In genomic region chr14:38900887-38901286, GRCh38 we compare ENCODE assay signal across 20 cellular contexts.
DNase-seq lines count a peak whose midpoint lies in the region; ATAC-seq and TF ChIP-seq lines count a peak whose summit lies in the region.
"Had no signal": no experiment of that assay in that cellular context is flagged by ENCODE, and none has a peak within 500 bp of the region (broad histone marks: within the 10 kb centered on the region; RNA-seq: fewer than 3 reads in every experiment).

No MANE protein-coding gene starts in this region.

- no peak overlapping the region for H3K4me2 ChIP-seq in osteoblast (ENCODE audit: insufficient read depth, low read length)
- H3K4me2 ChIP-seq: BLaER1, GM23338 had no signal

- TF ChIP-seq CTCF in A673 (conservative IDR thresholded peaks at IDR 0.05; ENCODE audit: low read depth, low read length), result no peak
- no peak for TF ChIP-seq CTCF in retinal pigment epithelial cell (conservative IDR thresholded peaks at IDR 0.05; ENCODE audit: low read depth, low read length)
- no peak for TF ChIP-seq CTCF in osteoblast (IDR thresholded peaks at IDR 0.05; ENCODE audit: extremely low read depth, low read depth, low read length)

- H3K79me2 ChIP-seq in osteoblast (ENCODE audit: insufficient read depth, low read length), result no peaks in the 10 kb centered on the region

- no peaks in the 10 kb centered on the region for H3K4me1 ChIP-seq in A673 (ENCODE audit: insufficient read depth, low read length, poor library complexity, severe bottlenecking)
- no peaks in the 10 kb centered on the region for H3K4me1 ChIP-seq in osteoblast (ENCODE audit: insufficient read depth, low read length)
- H3K4me1 ChIP-seq: BLaER1, Caco-2 had no signal

- H3K27me3 ChIP-seq in A673 (replicated peaks; ENCODE audit: insufficient read depth, low read depth, low read length, poor library complexity) (no peaks in the 10 kb centered on the region), osteoblast (ENCODE audit: insufficient read depth, low read length) (no peaks in the 10 kb centered on the region)
- H3K27me3 ChIP-seq: BLaER1 had no signal

- ATAC-seq in left lobe of liver (no peak), sciatic nerve (no peak)
- ATAC-seq: CD8-positive, alpha-beta T cell; GM12878; GM23338; HCT116 had no signal

- H3K9me3 ChIP-seq in A673 (ENCODE audit: low read depth, low read length, poor library complexity, severe bottlenecking) (no peaks in the 10 kb centered on the region), osteoblast (ENCODE audit: low read depth, low read length) (no peaks in the 10 kb centered on the region)
- H3K9me3 ChIP-seq: BLaER1, Caco-2 had no signal

- POLR2A ChIA-PET in A673 (lab: Charles Lee; ENCODE audit: low non-redundant PET), result no interaction called here

- no peak overlapping the region for H3K4me3 ChIP-seq in A673 (ENCODE audit: low read depth, low read length, poor library complexity, severe bottlenecking)
- H3K4me3 ChIP-seq in retinal pigment epithelial cell (ENCODE audit: low read length), result no peak overlapping the region
- no peak overlapping the region for H3K4me3 ChIP-seq in osteoblast (ENCODE audit: insufficient read depth, low read length)
- H3K4me3 ChIP-seq: BLaER1, GM12878, GM23338 had no signal

- intact Hi-C loops in A673 (cut with micrococcal nuclease; ENCODE audit: unreplicated experiment), result no loop called here
- intact Hi-C loops in sciatic nerve (cut with DNase I), result no loop called here

- no peak overlapping the region for H2AFZ ChIP-seq in osteoblast (ENCODE audit: low read length)
- H2AFZ ChIP-seq: GM23338 had no signal

- CTCF ChIA-PET in A673 (lab: Charles Lee), result no interaction called here

- no peaks in the 10 kb centered on the region for H4K20me1 ChIP-seq in osteoblast (ENCODE audit: insufficient read depth, low read length)
- H4K20me1 ChIP-seq: BLaER1 had no signal

- H3K27ac ChIP-seq in A673 (ENCODE audit: low read depth, low read length, poor library complexity, severe bottlenecking) (no peak overlapping the region), osteoblast (ENCODE audit: low read depth, low read length) (no peak overlapping the region)
- H3K27ac ChIP-seq: BLaER1, C4-2B had no signal

- no peaks in the 10 kb centered on the region for H3K36me3 ChIP-seq in A673 (ENCODE audit: insufficient read depth, low read length, poor library complexity, severe bottlenecking)
- no peaks in the 10 kb centered on the region for H3K36me3 ChIP-seq in osteoblast (ENCODE audit: insufficient read depth, low read length)
- H3K36me3 ChIP-seq: BLaER1 had no signal

- BruUV-seq in A673 (replicated peaks; lab: Mats Ljungman, UMichigan), result no TSS peak

- peak; percentile 2 for DNase-seq in A673 (ENCODE audit: low spot score)
- peak; percentile 71 for DNase-seq in NCI-H1417 treated with DMSO at 0.1 percent for 48 hours (lab: John Stamatoyannopoulos, UW)
- peak; percentile 42 for DNase-seq in RKO (ENCODE audit: low spot score)
- peak; percentile 4 for DNase-seq in retinal pigment epithelial cell (ENCODE audit: low read depth)
- DNase-seq in left lobe of liver (ENCODE audit: low spot score), result no peak
- no peak for DNase-seq in stimulated activated naive CD4-positive, alpha-beta T cell treated with Interleukin-2 at 50 U/mL for 16 hours (lab: John Stamatoyannopoulos, UW)
- DNase-seq in osteoblast (ENCODE audit: insufficient read length, low spot score, missing footprints), result no peak
- no peak for DNase-seq in sciatic nerve (ENCODE audit: low spot score)
- DNase-seq: 8988T; Caco-2; CD4-positive, CD25-positive, alpha-beta regulatory T cell; CD8-positive, alpha-beta T cell; DMS153; DND-41; H9 had no signal

Comparison
In these comparisons a context has a peak if more than half of its experiments do, and no peak if none do; other contexts are left out.
1. DNase-seq: peak in A673 (single experiment), NCI-H1417 treated with DMSO at 0.1 percent for 48 hours (single experiment), RKO (single experiment) and retinal pigment epithelial cell (single experiment); none in left lobe of liver (single experiment), stimulated activated naive CD4-positive, alpha-beta T cell treated with Interleukin-2 at 50 U/mL for 16 hours (single experiment), osteoblast (single experiment) and sciatic nerve (single experiment).